ENCODE assay signal across 8 cellular contexts in genomic region chr9:35116539-35116897, GRCh38. TPM values are rescaled to one million over a fixed set of nuclear protein-coding genes. Genes with fewer than 3 reads are reported as not detected.
A peak's percentile ranks its signal among the peaks of the same experiment; 100 is the strongest.
DNase-seq lines count a peak whose midpoint lies in the region; ATAC-seq and TF ChIP-seq lines count a peak whose summit lies in the region.

No MANE protein-coding gene starts in this region.

- TF ChIP-seq CTCF in body of pancreas (IDR thresholded peaks at IDR 0.05) (no peak), vagina (IDR thresholded peaks at IDR 0.05) (no peak), GM10266 (IDR thresholded peaks at IDR 0.05; ENCODE audit: control insufficient read depth, insufficient read depth, low read depth, missing control alignments) (no peak)

- no peaks in the 10 kb centered on the region for H3K9me3 Mint-ChIP-seq in activated naive CD4-positive, alpha-beta T cell treated with anti-CD3 and anti-CD28 coated beads, Interleukin-2, amount 50 U/mL, for 24 hours
- H3K9me3 Mint-ChIP-seq in memory B cell: no peaks in the 10 kb centered on the region

- no peak for DNase-seq in activated naive CD4-positive, alpha-beta T cell (lab: John Stamatoyannopoulos, UW)
- DNase-seq in body of pancreas (no peak), memory B cell (ENCODE audit: low spot score in 2 of 2) (no peak), vagina (ENCODE audit: extremely low spot score in 2 of 2) (no peak), GM10266 (ENCODE audit: extremely low spot score) (no peak)

- no peaks in the 10 kb centered on the region for H3K9me3 ChIP-seq in body of pancreas
- H3K9me3 ChIP-seq in vagina: no peaks in the 10 kb centered on the region

- 0 to 1% methylated on average over 5 to 12 of the region's 12 CpGs for WGBS in body of pancreas, 2 donors

- H3K36me3 ChIP-seq in body of pancreas (replicated peaks in 1 of 2; ENCODE audit: insufficient read depth in 1 of 2, low read depth in 2 of 2): no peaks in the 10 kb centered on the region
- no peaks in the 10 kb centered on the region for H3K36me3 ChIP-seq in vagina

- H3K27me3 Mint-ChIP-seq in activated naive CD4-positive, alpha-beta T cell treated with anti-CD3 and anti-CD28 coated beads, Interleukin-2, amount 50 U/mL, for 24 hours: no peaks in the 10 kb centered on the region
- peaks cover 4% of the 10 kb centered on the region for H3K27me3 Mint-ChIP-seq in memory B cell

- intact Hi-C loops in body of pancreas (cut with DNase I): loop anchor here (5.0 kb wide), 2 partner anchors 146 to 361 kb away; no protein-coding TSS in a partner anchor
- intact Hi-C loops in vagina (cut with DNase I): loop anchor here (5.0 kb wide), 1 partner anchor 361 kb away; no protein-coding TSS in a partner anchor

- H3K4me3 Mint-ChIP-seq in activated naive CD4-positive, alpha-beta T cell treated with anti-CD3 and anti-CD28 coated beads, Interleukin-2, amount 50 U/mL, for 24 hours: peak overlapping the region; percentile 92
- peak overlapping the region; percentile 91 for H3K4me3 Mint-ChIP-seq in memory B cell

- ATAC-seq in body of pancreas (peak; percentile 0), memory B cell (ENCODE audit: low read depth) (no peak), HG03565 (IDR thresholded peaks at IDR 0.05; ENCODE audit: unreplicated experiment) (no peak), GM19351 (IDR thresholded peaks at IDR 0.05; ENCODE audit: unreplicated experiment) (no peak)

- H3K27ac ChIP-seq in body of pancreas: peak overlapping the region; percentile 60 to 87 (median 84)
- H3K27ac ChIP-seq in vagina: peak overlapping the region; percentile 95

- peak overlapping the region; percentile 21 to 70 for H3K4me3 ChIP-seq in body of pancreas
- peak overlapping the region; percentile 43 to 51 for H3K4me3 ChIP-seq in vagina

- peak in 1 of 3 donors; percentile 44 for TF ChIP-seq POLR2A in body of pancreas (IDR thresholded peaks at IDR 0.05)
- no peak for TF ChIP-seq POLR2A in vagina (IDR thresholded peaks at IDR 0.05)

- H3K36me3 Mint-ChIP-seq in activated naive CD4-positive, alpha-beta T cell treated with anti-CD3 and anti-CD28 coated beads, Interleukin-2, amount 50 U/mL, for 24 hours: no peaks in the 10 kb centered on the region
- H3K36me3 Mint-ChIP-seq in memory B cell: no peaks in the 10 kb centered on the region

- peak overlapping the region; percentile 71 for H3K27ac Mint-ChIP-seq in activated naive CD4-positive, alpha-beta T cell treated with anti-CD3 and anti-CD28 coated beads, Interleukin-2, amount 50 U/mL, for 24 hours
- H3K27ac Mint-ChIP-seq in memory B cell: peak overlapping the region; percentile 90

- H3K27me3 ChIP-seq in body of pancreas: no peaks in the 10 kb centered on the region
- no peaks in the 10 kb centered on the region for H3K27me3 ChIP-seq in vagina

- peaks cover 33% of the 10 kb centered on the region for H3K4me1 ChIP-seq in body of pancreas
- H3K4me1 ChIP-seq in vagina: peaks cover 45% of the 10 kb centered on the region

- peaks cover 48% of the 10 kb centered on the region for H3K4me1 Mint-ChIP-seq in activated naive CD4-positive, alpha-beta T cell treated with anti-CD3 and anti-CD28 coated beads, Interleukin-2, amount 50 U/mL, for 24 hours
- peaks cover 36% of the 10 kb centered on the region for H3K4me1 Mint-ChIP-seq in memory B cell

RNA-seq across cellular contexts. Expression of gene ATOSB, which starts 0.9 kb away (rescaled TPM):
- 1 to 10 TPM; 2.3 to 6.6 TPM for total RNA-seq in body of pancreas
- 11.5 TPM for total RNA-seq in vagina

RNA-seq across cellular contexts. Expression of gene STOML2, which starts 13.6 kb away (rescaled TPM):
- total RNA-seq in body of pancreas (10 to 100 TPM; 38.9 to 43.6 TPM), vagina (98.2 TPM)

RNA-seq across cellular contexts. Expression of gene PIGO, which starts 20.1 kb away (rescaled TPM):
- total RNA-seq in body of pancreas (10 to 100 TPM; 12.5 to 15.0 TPM), vagina (13.3 TPM)

RNA-seq across cellular contexts. Expression of gene FANCG, which starts 36.8 kb away (rescaled TPM):
- total RNA-seq in body of pancreas: 10 to 100 TPM in 1 of 2 donors, 1 to 10 TPM in 1; 6.0 to 29.3 TPM
- total RNA-seq in vagina: 17.2 TPM

RNA-seq across cellular contexts. Expression of gene VCP, which starts 44.1 kb away (rescaled TPM):
- total RNA-seq in body of pancreas: 100 to 1,000 TPM in 1 of 2 donors, 10 to 100 TPM in 1; 63.6 to 118 TPM
- total RNA-seq in vagina: 130 TPM
